Comparison of ENCODE assay signal across 22 cellular contexts in the genomic region with DNA sequence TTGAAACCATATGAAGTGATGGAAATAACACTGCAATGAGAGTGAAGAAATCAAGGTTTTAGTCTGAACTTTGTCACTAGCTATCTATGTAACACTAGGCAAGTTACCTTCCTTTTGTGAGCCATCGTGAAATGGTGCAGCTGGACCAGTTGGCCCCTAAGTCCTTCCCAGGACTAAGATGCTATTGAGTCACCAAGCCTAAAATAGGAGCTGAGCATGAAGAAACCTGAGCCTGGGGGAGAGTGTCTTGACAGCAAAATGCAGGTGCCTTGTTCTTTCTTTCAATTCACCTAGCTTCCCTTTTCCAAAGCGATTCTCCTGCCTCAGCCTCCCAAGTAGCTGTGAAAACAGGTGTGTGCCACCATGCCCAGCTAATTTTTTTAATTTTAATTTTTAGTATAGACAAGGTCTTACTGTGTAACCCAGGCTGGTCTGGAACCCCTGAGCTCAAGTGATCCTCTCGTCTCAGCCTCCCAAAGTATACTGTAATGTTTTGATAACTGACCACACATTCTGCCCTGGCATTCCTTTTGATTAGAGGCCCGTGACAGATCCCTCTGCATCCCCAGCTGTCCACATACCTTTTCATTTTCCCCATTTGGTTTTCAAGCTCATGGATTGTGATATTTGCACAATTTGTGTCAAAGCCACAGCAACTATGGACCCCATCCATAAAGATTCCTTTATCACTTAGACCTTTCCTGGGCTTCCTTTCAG.
A peak's percentile ranks its signal among the peaks of the same experiment; 100 is the strongest.
DNase-seq lines count a peak whose midpoint lies in the region; TF ChIP-seq lines count a peak whose summit lies in the region.
"Had no signal": no experiment of that assay in that cellular context is flagged by ENCODE, and none has a peak within 500 bp of the region (broad histone marks: within the 10 kb centered on the region; RNA-seq: fewer than 3 reads in every experiment).

No MANE protein-coding gene starts in this region.

- H3K27ac Mint-ChIP-seq in brain = peak overlapping the region; percentile 60 to 97 (median 94)

- TF ChIP-seq CTCF in brain (conservative IDR thresholded peaks at IDR 0.05) (no peak), transverse colon (IDR thresholded peaks at IDR 0.05) (no peak)

- peak overlapping the region in 4 of 5 experiments; percentile 5 to 62 (median 38) for H3K4me3 Mint-ChIP-seq in brain
- H3K4me3 Mint-ChIP-seq: activated T-helper 17 cell treated with anti-CD3 and anti-CD28 coated beads, Interleukin-2, amount 50 U/mL, for 72 hours had no signal

- H3K9me3 ChIP-seq in muscle layer of duodenum (ENCODE audit: control insufficient read depth in 1 of 2, low read length in 2 of 2) (no peaks in the 10 kb centered on the region), transverse colon (no peaks in the 10 kb centered on the region)
- H3K9me3 ChIP-seq: BLaER1 treated with 17β-estradiol and CSF1 and Interleukin-3, amounts not matched to agents 10 nM and 100 nM had no signal

- no peaks in the 10 kb centered on the region for H3K9me3 Mint-ChIP-seq in brain
- H3K9me3 Mint-ChIP-seq: activated T-helper 17 cell treated with anti-CD3 and anti-CD28 coated beads, Interleukin-2, amount 50 U/mL, for 72 hours had no signal

- H3K27me3 ChIP-seq in muscle layer of duodenum (ENCODE audit: low read depth, low read length) (no peaks in the 10 kb centered on the region), transverse colon (no peaks in the 10 kb centered on the region)
- H3K27me3 ChIP-seq: BLaER1 treated with 17β-estradiol and CSF1 and Interleukin-3, amounts not matched to agents 10 nM and 100 nM had no signal

- H3K27ac ChIP-seq in muscle layer of duodenum (ENCODE audit: low read length) (peak overlapping the region; percentile 27), transverse colon (peak overlapping the region; percentile 79 to 82 (median 80))
- H3K27ac ChIP-seq: BLaER1 treated with 17β-estradiol and CSF1 and Interleukin-3, amounts not matched to agents 10 nM and 100 nM had no signal

- no peaks in the 10 kb centered on the region for H3K36me3 Mint-ChIP-seq in brain

- WGBS in transverse colon (ENCODE audit: low coverage in 1 of 2), 2 donors = 53 to 71% methylated on average over 2 to 4 of the region's 4 CpGs

- H3K27me3 Mint-ChIP-seq in brain = no peaks in the 10 kb centered on the region
- H3K27me3 Mint-ChIP-seq: activated T-helper 17 cell treated with anti-CD3 and anti-CD28 coated beads, Interleukin-2, amount 50 U/mL, for 72 hours had no signal

- intact Hi-C loops in transverse colon (cut with DNase I; ENCODE audit: low total_unique reads) = no loop called here

- TF ChIP-seq EP300 in transverse colon (IDR thresholded peaks at IDR 0.05; ENCODE audit: low read depth) = no peak

- no peak overlapping the region for H3K4me3 ChIP-seq in muscle layer of duodenum (ENCODE audit: low read depth in 1 of 2, low read length in 2 of 2)
- no peak overlapping the region for H3K4me3 ChIP-seq in transverse colon
- H3K4me3 ChIP-seq: BLaER1 treated with 17β-estradiol and CSF1 and Interleukin-3, amounts not matched to agents 10 nM and 100 nM had no signal

- peaks cover 61% of the 10 kb centered on the region for H3K4me1 Mint-ChIP-seq in brain
- H3K4me1 Mint-ChIP-seq: activated T-helper 17 cell treated with anti-CD3 and anti-CD28 coated beads, Interleukin-2, amount 50 U/mL, for 72 hours had no signal

- no peaks in the 10 kb centered on the region for H3K36me3 ChIP-seq in muscle layer of duodenum (ENCODE audit: control insufficient read depth in 1 of 2, insufficient read depth in 2 of 2, low read length in 2 of 2)
- no peaks in the 10 kb centered on the region for H3K36me3 ChIP-seq in transverse colon
- H3K36me3 ChIP-seq: BLaER1 treated with 17β-estradiol and CSF1 and Interleukin-3, amounts not matched to agents 10 nM and 100 nM had no signal

- H3K4me1 ChIP-seq in muscle layer of duodenum (ENCODE audit: control insufficient read depth in 1 of 2, insufficient read depth in 2 of 2, low read length in 2 of 2) (peaks cover 0 to 4% of the 10 kb centered on the region in 2 donors), transverse colon (peaks cover 6 to 59% (median 28%) of the 10 kb centered on the region in 4 donors)

- DNase-seq in DMS79 treated with DMSO at 0.1 percent for 48 hours (lab: John Stamatoyannopoulos, UW) (peak; percentile 47), DMS79 (lab: John Stamatoyannopoulos, UW) (no peak), transverse colon (no peak), H4 (ENCODE audit: low spot score) (no peak), AG08396 (ENCODE audit: low spot score) (no peak), NCI-H2227 (lab: John Stamatoyannopoulos, UW; ENCODE audit: unreplicated experiment) (no peak)
- DNase-seq: 8988T; activated CD8-positive, alpha-beta memory T cell treated with anti-CD3 and anti-CD28 coated beads for 24 hours; caudate nucleus; DMS153; effector memory CD4-positive, alpha-beta T cell; H7; hippocampal formation; Kasumi-1; kidney; midbrain; NCI-H446; SHP77 treated with DMSO at 0.1 percent for 48 hours had no signal

- no peak for TF ChIP-seq POLR2A in transverse colon (IDR thresholded peaks at IDR 0.05)

- in situ Hi-C loops in transverse colon (cut with MboI; ENCODE audit: low pct_ligation_motif_present in 1 of 4, low pct_unique_long_range_greater_than_20kb in 1 of 4, low sequenced_read_pairs in 3 of 4) = no loop called here
